In genomic region chr5:131171276-131171815, GRCh38 we compare ENCODE assay signal across 8 cellular contexts. TPM values are rescaled to one million over a fixed set of nuclear protein-coding genes. Genes with fewer than 3 reads are reported as not detected.
DNase-seq lines count a peak whose midpoint lies in the region; ATAC-seq and TF ChIP-seq lines count a peak whose summit lies in the region.

No MANE protein-coding gene starts in this region.

- WGBS in mesenchymal stem cell: 6% methylated on average over 9 of the region's 11 CpGs

- no peak overlapping the region for H3K14ac ChIP-seq in mesenchymal stem cell (ENCODE audit: low read length in 2 of 2)

- H2BK5ac ChIP-seq in mesenchymal stem cell (ENCODE audit: low read depth, low read length, poor library complexity, severe bottlenecking): no peak overlapping the region

- peaks cover 19% of the 10 kb centered on the region for H3K79me1 ChIP-seq in mesenchymal stem cell (replicated peaks; ENCODE audit: low read length, poor library complexity, severe bottlenecking)

- H3K4me1 Mint-ChIP-seq in type B pancreatic cell (ENCODE audit: unreplicated experiment): peaks cover 13% of the 10 kb centered on the region

- no peak overlapping the region for H3K23ac ChIP-seq in mesenchymal stem cell (ENCODE audit: low read length in 2 of 2)

- no peak for ATAC-seq in GM19351 (IDR thresholded peaks at IDR 0.05; ENCODE audit: unreplicated experiment)

- no peaks in the 10 kb centered on the region for H3K9me3 ChIP-seq in OCI-LY3 (ENCODE audit: insufficient read depth, low read length)
- no peaks in the 10 kb centered on the region for H3K9me3 ChIP-seq in mesenchymal stem cell (ENCODE audit: control insufficient read depth, low read length)

- H4K8ac ChIP-seq in mesenchymal stem cell (ENCODE audit: low read length): peak overlapping the region; percentile 4

- 0 out of 2 replicates have a peak, but pooled peaks cover 5% of the 10 kb centered on the region for H3K4me1 ChIP-seq in OCI-LY3 (ENCODE audit: low read length)
- H3K4me1 ChIP-seq in mesenchymal stem cell (ENCODE audit: control insufficient read depth, insufficient read depth, low read depth, low read length): peaks cover 3% of the 10 kb centered on the region

- no peak overlapping the region for H2BK15ac ChIP-seq in mesenchymal stem cell (ENCODE audit: low read depth, poor library complexity, severe bottlenecking)

- DNase-seq in DMS53 (lab: John Stamatoyannopoulos, UW): peak; percentile 65
- no peak for DNase-seq in DMS53 treated with DMSO at 0.1 percent for 48 hours (lab: John Stamatoyannopoulos, UW; ENCODE audit: unreplicated experiment)
- peak; percentile 11 for DNase-seq in central memory CD4-positive, alpha-beta T cell
- no peak for DNase-seq in mesenchymal stem cell
- no peak for DNase-seq in type B pancreatic cell (ENCODE audit: extremely low spot score, unreplicated experiment)
- no peak for DNase-seq in posterior cingulate gyrus

- H3K27me3 ChIP-seq in OCI-LY3 (ENCODE audit: low read depth, low read length) (no peaks in the 10 kb centered on the region), mesenchymal stem cell (ENCODE audit: control insufficient read depth in 1 of 2, insufficient read depth in 1 of 2, low read length in 2 of 2) (no peaks in the 10 kb centered on the region)

- H3K9ac ChIP-seq in OCI-LY3 (ENCODE audit: low read length) (peak overlapping the region; percentile 76), mesenchymal stem cell (ENCODE audit: low read length) (peak overlapping the region; percentile 88)

- H3K27ac ChIP-seq in OCI-LY3 (ENCODE audit: low read length): peak overlapping the region; percentile 24; the same call in 1 of the 2 replicates
- H3K27ac ChIP-seq in mesenchymal stem cell (ENCODE audit: low read length, poor library complexity, severe bottlenecking): no peak overlapping the region

- H3K4me2 ChIP-seq in OCI-LY3 (ENCODE audit: low read length) (peak overlapping the region; percentile 90), mesenchymal stem cell (ENCODE audit: low read length, poor library complexity, severe bottlenecking) (peak overlapping the region; percentile 92)

- intact Hi-C loops in posterior cingulate gyrus (cut with DNase I): loop anchor here (1.0 kb wide), 1 partner anchor 246 kb away; no protein-coding TSS in a partner anchor

- H3K36me3 ChIP-seq in OCI-LY3 (replicated peaks; ENCODE audit: low read depth, low read length): no peaks in the 10 kb centered on the region
- H3K36me3 ChIP-seq in mesenchymal stem cell (ENCODE audit: control insufficient read depth in 1 of 2, insufficient read depth in 2 of 2, low read depth in 1 of 2, low read length in 2 of 2): no peaks in the 10 kb centered on the region

- H2BK12ac ChIP-seq in mesenchymal stem cell (ENCODE audit: low read length in 2 of 2): no peak overlapping the region

- no peaks in the 10 kb centered on the region for H3K9me3 Mint-ChIP-seq in type B pancreatic cell

- no peak overlapping the region for H2AFZ ChIP-seq in OCI-LY3 (ENCODE audit: low read depth, low read length)
- H2AFZ ChIP-seq in mesenchymal stem cell (ENCODE audit: low read depth, low read length): peak overlapping the region; percentile 62

- H3K27ac Mint-ChIP-seq in type B pancreatic cell: peak overlapping the region; percentile 90

- H3K36me3 Mint-ChIP-seq in type B pancreatic cell: no peaks in the 10 kb centered on the region

- H3K4me3 ChIP-seq in OCI-LY3 (ENCODE audit: low read length) (peak overlapping the region; percentile 97), mesenchymal stem cell (ENCODE audit: insufficient read depth in 1 of 2, low read depth in 1 of 2, low read length in 2 of 2) (peak overlapping the region; percentile 62 to 89)

- no peak overlapping the region for H3K18ac ChIP-seq in mesenchymal stem cell (ENCODE audit: low read depth in 1 of 2, low read length in 2 of 2)

- H3K4me3 Mint-ChIP-seq in type B pancreatic cell: peak overlapping the region; percentile 98

- no peaks in the 10 kb centered on the region for H3K27me3 Mint-ChIP-seq in type B pancreatic cell

- TF ChIP-seq CTCF in OCI-LY3 (IDR thresholded peaks at IDR 0.05; ENCODE audit: low read depth, low read length) (no peak), type B pancreatic cell (conservative IDR thresholded peaks at IDR 0.05) (no peak)

- no peak overlapping the region for H2BK120ac ChIP-seq in mesenchymal stem cell (ENCODE audit: low read depth, low read length)

- no peak overlapping the region for H3K4ac ChIP-seq in mesenchymal stem cell (ENCODE audit: low read depth in 1 of 2, low read length in 2 of 2)

- H4K91ac ChIP-seq in mesenchymal stem cell (ENCODE audit: low read length): no peak overlapping the region

- H3K79me2 ChIP-seq in OCI-LY3 (ENCODE audit: low read length): peaks cover 20% of the 10 kb centered on the region

- no peaks in the 10 kb centered on the region for H4K20me1 ChIP-seq in OCI-LY3 (ENCODE audit: insufficient read depth, low read length)

- no peak overlapping the region for H2AK5ac ChIP-seq in mesenchymal stem cell (ENCODE audit: low read length, severe bottlenecking)

RNA-seq across cellular contexts. Expression of gene LYRM7, which starts 0.6 kb away (rescaled TPM):
- 4.4 TPM for polyA plus RNA-seq in mesenchymal stem cell (2013, experiment 1 of 2)
- 4.3 TPM for polyA plus RNA-seq in mesenchymal stem cell (2013, experiment 2 of 2)
- total RNA-seq in type B pancreatic cell (ENCODE audit: low replicate concordance): 6.4 and 9.3 TPM in 2 replicates

RNA-seq across cellular contexts. Expression of gene HINT1, which starts 6.3 kb away (rescaled TPM):
- 323 TPM for polyA plus RNA-seq in mesenchymal stem cell (2013, experiment 1 of 2)
- polyA plus RNA-seq in mesenchymal stem cell (2013, experiment 2 of 2): 343 TPM
- total RNA-seq in type B pancreatic cell (ENCODE audit: low replicate concordance): 206 and 214 TPM in 2 replicates

Comparison
In these comparisons a context has a peak if more than half of its experiments do, and no peak if none do; other contexts are left out.
1. DNase-seq: peak in DMS53 (single experiment) and central memory CD4-positive, alpha-beta T cell (single experiment); none in DMS53 treated with DMSO at 0.1 percent for 48 hours (single experiment), mesenchymal stem cell (single experiment), type B pancreatic cell (single experiment) and posterior cingulate gyrus (0 of 10).